8 cellular contexts compared by ENCODE assay signal in genomic region chr17:43020789-43021738, GRCh38. TPM values are rescaled to one million over a fixed set of nuclear protein-coding genes. Genes with fewer than 3 reads are reported as not detected.
DNase-seq lines count a peak whose midpoint lies in the region; ATAC-seq and TF ChIP-seq lines count a peak whose summit lies in the region.

No MANE protein-coding gene starts in this region.

- peak overlapping the region; percentile 77 to 91 (median 84) for H3K9ac ChIP-seq in BLaER1 treated with 17β-estradiol and CSF1 and Interleukin-3, amounts not matched to agents 10 nM and 100 nM
- peak overlapping the region; percentile 83 for H3K9ac ChIP-seq in PC-3 (ENCODE audit: low read length)

- CTCF ChIA-PET in PC-3 (lab: Charles Lee) = no interaction called here

- H3K4me1 Mint-ChIP-seq in progenitor cell of endocrine pancreas (ENCODE audit: low read depth) = peaks cover 31% of the 10 kb centered on the region

- no peaks in the 10 kb centered on the region for H3F3A ChIP-seq in PC-3 (ENCODE audit: low read length, unreplicated experiment)

- peaks cover 0 to 14% (median 4%) of the 10 kb centered on the region in 11 experiments; a peak in 9 of 22 replicates for H3K27me3 ChIP-seq in BLaER1 treated with 17β-estradiol and CSF1 and Interleukin-3, amounts not matched to agents 10 nM and 100 nM
- H3K27me3 ChIP-seq in H7 (ENCODE audit: control insufficient read depth, insufficient read depth, low read length) = no peaks in the 10 kb centered on the region
- no peaks in the 10 kb centered on the region for H3K27me3 ChIP-seq in PC-3 (ENCODE audit: low read length)
- no peaks in the 10 kb centered on the region for H3K27me3 ChIP-seq in right cardiac atrium (ENCODE audit: control insufficient read depth, insufficient read depth)

- DNase-seq in H7 (peak; percentile 93), PC-3 (peak; percentile 40), astrocyte of the spinal cord (ENCODE audit: low read depth, low spot score) (peak; percentile 55), right cardiac atrium (peak; percentile 83 to 91 (median 89)), progenitor cell of endocrine pancreas (ENCODE audit: low spot score, unreplicated experiment) (peak; percentile 46), NCI-H2107 (lab: John Stamatoyannopoulos, UW) (no peak)

- H3K4me1 ChIP-seq in BLaER1 treated with 17β-estradiol and CSF1 and Interleukin-3, amounts not matched to agents 10 nM and 100 nM = peaks cover 51 to 70% (median 62%) of the 10 kb centered on the region in 10 experiments
- H3K4me1 ChIP-seq in PC-3 (ENCODE audit: insufficient read depth, low read length) (peaks cover 5% of the 10 kb centered on the region), right cardiac atrium (ENCODE audit: control insufficient read depth, insufficient read depth, low read length) (peaks cover 7% of the 10 kb centered on the region)

- no peaks in the 10 kb centered on the region for H3K27me3 Mint-ChIP-seq in progenitor cell of endocrine pancreas

- peak overlapping the region; percentile 90 for H2AFZ ChIP-seq in PC-3 (ENCODE audit: low read length)

- peak overlapping the region; percentile 96 for H3K27ac Mint-ChIP-seq in progenitor cell of endocrine pancreas

- in situ Hi-C loops in astrocyte of the spinal cord (cut with HindIII; ENCODE audit: low sequenced_read_pairs) = no loop called here

- peaks cover 5 to 43% (median 16%) of the 10 kb centered on the region in 11 experiments; a peak in 18 of 22 replicates for H3K36me3 ChIP-seq in BLaER1 treated with 17β-estradiol and CSF1 and Interleukin-3, amounts not matched to agents 10 nM and 100 nM
- peaks cover 15% of the 10 kb centered on the region for H3K36me3 ChIP-seq in H7 (replicated peaks; ENCODE audit: control insufficient read depth, insufficient read depth, low read length)
- no peaks in the 10 kb centered on the region for H3K36me3 ChIP-seq in PC-3 (ENCODE audit: low read depth, low read length)

- POLR2A ChIA-PET in PC-3 (lab: Charles Lee; ENCODE audit: unreplicated experiment) = interaction anchor here (0.5 kb wide), 1 partner anchor 11 kb away, joined by 3 read pairs; no protein-coding TSS in a partner anchor

- ATAC-seq in PC-3 = peak; percentile 24
- peak; percentile 41 to 53 for ATAC-seq in right cardiac atrium
- no peak for ATAC-seq in GM18873 (IDR thresholded peaks at IDR 0.05; ENCODE audit: low FRiP score, unreplicated experiment)

- peak overlapping the region; percentile 92 to 100 (median 99) for H3K4me2 ChIP-seq in BLaER1 treated with 17β-estradiol and CSF1 and Interleukin-3, amounts not matched to agents 10 nM and 100 nM
- peak overlapping the region; percentile 96 for H3K4me2 ChIP-seq in PC-3 (ENCODE audit: low read length)

- intact Hi-C loops in PC-3 (cut with micrococcal nuclease) = loop anchor here (5.0 kb wide), 1 partner anchor 106 kb away; the partner anchor contains the start of gene BRCA1
- intact Hi-C loops in right cardiac atrium (cut with DNase I) = loop anchor here in 3 of 4 donors (10.0 kb wide), 2 partner anchors 104 to 154 kb away; partner anchors contain the start of genes BRCA1 (in 2 of the 3) and NBR1 (in 1 of the 3)

- TF ChIP-seq CTCF in PC-3 (conservative IDR thresholded peaks at IDR 0.05; ENCODE audit: low read depth, low read length) (no peak), astrocyte of the spinal cord (IDR thresholded peaks at IDR 0.05; ENCODE audit: low read depth, low read length) (no peak), progenitor cell of endocrine pancreas (IDR thresholded peaks at IDR 0.05; ENCODE audit: unreplicated experiment) (no peak)

- H3K4me3 Mint-ChIP-seq in progenitor cell of endocrine pancreas (ENCODE audit: low read depth) = peak overlapping the region; percentile 95

- H3K9me2 ChIP-seq in PC-3 (replicated peaks; ENCODE audit: low read length) = no peaks in the 10 kb centered on the region

- no peaks in the 10 kb centered on the region for H3K9me3 Mint-ChIP-seq in progenitor cell of endocrine pancreas (ENCODE audit: low read depth)

- peaks cover 5% of the 10 kb centered on the region for H3K36me3 Mint-ChIP-seq in progenitor cell of endocrine pancreas (ENCODE audit: insufficient read depth)

- BruUV-seq in PC-3 (replicated peaks; lab: Mats Ljungman, UMichigan) = TSS peak; percentile 20

- peaks cover 0 to 45% (median 4%) of the 10 kb centered on the region in 11 experiments; a peak in 9 of 22 replicates for H4K20me1 ChIP-seq in BLaER1 treated with 17β-estradiol and CSF1 and Interleukin-3, amounts not matched to agents 10 nM and 100 nM
- no peaks in the 10 kb centered on the region for H4K20me1 ChIP-seq in PC-3 (ENCODE audit: low read length)

- WGBS in right cardiac atrium = 16% methylated on average over 39 of the region's 40 CpGs

- H3K9me3 ChIP-seq in BLaER1 treated with 17β-estradiol and CSF1 and Interleukin-3, amounts not matched to agents 10 nM and 100 nM (replicated peaks in 1 of 11) = no peaks in the 10 kb centered on the region
- H3K9me3 ChIP-seq in PC-3 (ENCODE audit: low read length) = no peaks in the 10 kb centered on the region
- no peaks in the 10 kb centered on the region for H3K9me3 ChIP-seq in right cardiac atrium (ENCODE audit: control insufficient read depth, low read length)

- H3K27ac ChIP-seq in BLaER1 treated with 17β-estradiol and CSF1 and Interleukin-3, amounts not matched to agents 10 nM and 100 nM = peak overlapping the region; percentile 65 to 86 (median 72)
- H3K27ac ChIP-seq in PC-3 (ENCODE audit: low read length) (peak overlapping the region; percentile 78), right cardiac atrium (ENCODE audit: low read length) (peak overlapping the region; percentile 89)

- peaks cover 13% of the 10 kb centered on the region; the same call in 1 of the 2 replicates for H3K79me2 ChIP-seq in PC-3 (ENCODE audit: low read length)

- H3K4me3 ChIP-seq in BLaER1 treated with 17β-estradiol and CSF1 and Interleukin-3, amounts not matched to agents 10 nM and 100 nM = peak overlapping the region; percentile 78 to 100 (median 92)
- H3K4me3 ChIP-seq in H7 (ENCODE audit: insufficient read depth, low read depth, low read length) (peak overlapping the region; percentile 98), PC-3 (ENCODE audit: low read length) (peak overlapping the region; percentile 96), astrocyte of the spinal cord (ENCODE audit: low read depth, low read length) (peak overlapping the region; percentile 94), right cardiac atrium (ENCODE audit: low read length) (peak overlapping the region; percentile 68)

RNA-seq across cellular contexts. Expression of gene VAT1, which starts 1.1 kb away (rescaled TPM):
- total RNA-seq in H7 (2014; rRNA removed; shearing (Covaris generic)) = 263 and 264 TPM in 2 replicates
- total RNA-seq in PC-3 (2014; rRNA removed) (62.4 and 68.1 TPM in 2 replicates), right cardiac atrium (100 to 1,000 TPM in 1 of 4 donors, 10 to 100 TPM in 3; 85.9 to 107 (median 93.7) TPM), progenitor cell of endocrine pancreas (201 and 202 TPM in 2 replicates)
- polyA plus RNA-seq in right cardiac atrium = 71.6 TPM

RNA-seq across cellular contexts. Expression of gene RND2, which starts 4.0 kb away (rescaled TPM):
- total RNA-seq in H7 (2014; rRNA removed; shearing (Covaris generic)) = 25.3 and 25.9 TPM in 2 replicates
- total RNA-seq in PC-3 (2014; rRNA removed) = 0.12 and 0.29 TPM in 2 replicates
- total RNA-seq in right cardiac atrium = 1 to 10 TPM; 2.9 to 5.3 (median 4.2) TPM
- polyA plus RNA-seq in right cardiac atrium = 3.2 TPM
- 12.4 and 14.6 TPM in 2 replicates for total RNA-seq in progenitor cell of endocrine pancreas

RNA-seq across cellular contexts. Expression of gene IFI35, which starts 14.5 kb away (rescaled TPM):
- 3.9 and 6.2 TPM in 2 replicates for total RNA-seq in H7 (2014; rRNA removed; shearing (Covaris generic))
- 8.7 and 12.3 TPM in 2 replicates for total RNA-seq in PC-3 (2014; rRNA removed)
- 10 to 100 TPM; 15.1 to 20.3 (median 19.5) TPM for total RNA-seq in right cardiac atrium
- polyA plus RNA-seq in right cardiac atrium = 19.1 TPM
- total RNA-seq in progenitor cell of endocrine pancreas = 1.2 and 1.6 TPM in 2 replicates

RNA-seq across cellular contexts. Expression of gene RPL27, which starts 22.8 kb away (rescaled TPM):
- total RNA-seq in H7 (2014; rRNA removed; shearing (Covaris generic)) = 1,832 and 1,859 TPM in 2 replicates
- total RNA-seq in PC-3 (2014; rRNA removed) (667 and 784 TPM in 2 replicates), right cardiac atrium (100 to 1,000 TPM; 651 to 877 (median 735) TPM), progenitor cell of endocrine pancreas (862 and 881 TPM in 2 replicates)
- 2,068 TPM for polyA plus RNA-seq in right cardiac atrium

RNA-seq across cellular contexts. Expression of gene RUNDC1, which starts 40.7 kb away (rescaled TPM):
- total RNA-seq in H7 (2014; rRNA removed; shearing (Covaris generic)) = 7.7 and 8.3 TPM in 2 replicates
- 9.5 and 15.6 TPM in 2 replicates for total RNA-seq in PC-3 (2014; rRNA removed)
- 10 to 100 TPM in 3 of 4 donors, 1 to 10 TPM in 1; 9.8 to 14.4 (median 10.7) TPM for total RNA-seq in right cardiac atrium
- polyA plus RNA-seq in right cardiac atrium = 6.7 TPM
- 21.0 and 22.6 TPM in 2 replicates for total RNA-seq in progenitor cell of endocrine pancreas
